In the genomic region with DNA sequence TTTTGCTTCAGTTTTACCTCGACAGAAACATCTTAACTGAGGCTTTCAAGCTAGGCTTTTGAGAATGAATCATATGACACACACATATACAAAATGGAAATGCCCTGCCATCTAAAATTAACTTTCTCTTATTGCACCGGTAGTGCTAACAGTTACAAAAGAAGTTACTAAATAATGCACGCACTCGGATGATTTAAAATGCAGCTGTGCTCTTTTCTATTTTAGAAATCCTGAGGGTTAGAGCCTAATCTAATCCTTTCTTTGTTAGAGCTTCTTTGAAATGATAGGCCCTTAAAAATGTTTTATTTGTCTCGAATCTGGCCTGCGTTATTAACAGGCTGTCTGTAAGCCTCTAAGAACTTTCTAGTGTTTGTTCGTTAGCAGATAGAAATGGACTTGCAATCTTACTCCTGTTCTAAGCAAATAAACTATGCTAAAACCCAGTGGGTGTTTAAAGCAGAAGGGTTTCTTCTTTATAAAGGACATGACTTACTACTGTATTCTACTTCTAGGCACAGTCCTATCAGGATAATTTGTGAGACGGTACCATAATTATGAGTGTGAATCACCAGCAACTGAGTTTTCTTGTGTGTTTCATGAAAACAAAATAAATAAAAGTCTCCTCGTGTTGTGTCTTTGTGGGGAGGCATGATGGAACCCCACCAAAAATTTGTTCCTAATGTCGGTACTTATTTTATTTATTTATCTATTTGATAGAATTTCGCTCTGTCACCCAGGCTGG, we compare ENCODE assay signal across 21 cellular contexts.
A peak's percentile ranks its signal among the peaks of the same experiment; 100 is the strongest.
DNase-seq lines count a peak whose midpoint lies in the region; ATAC-seq and TF ChIP-seq lines count a peak whose summit lies in the region.
"Had no signal": no experiment of that assay in that cellular context is flagged by ENCODE, and none has a peak within 500 bp of the region (broad histone marks: within the 10 kb centered on the region; RNA-seq: fewer than 3 reads in every experiment).

No MANE protein-coding gene starts in this region.

- H3K4me2 ChIP-seq in GM23248 (ENCODE audit: unreplicated experiment), result no peak overlapping the region
- H3K4me2 ChIP-seq in fibroblast of lung (ENCODE audit: extremely low read depth, insufficient read depth, low read length), result no peak overlapping the region
- H3K4me2 ChIP-seq: KMS-11 had no signal

- 67% methylated on average over 11 of the region's 11 CpGs for WGBS in GM23248 (ENCODE audit: low coverage in 1 of 2, low lambda C conversion rate in 2 of 2, missing lambda C conversion rate in 2 of 2), 2 experiments
- 32 to 47% (median 32%) methylated on average over 11 of the region's 11 CpGs for WGBS in psoas muscle, 3 donors

- H3F3A ChIP-seq in GM23248 (ENCODE audit: insufficient read depth), result peaks cover 10% of the 10 kb centered on the region

- H2AFZ ChIP-seq in GM23248 (0 out of 2 replicates have a peak overlapping the region, but pooled peaks have one; percentile 14), fibroblast of lung (ENCODE audit: low read length) (no peak overlapping the region)

- H3K27me3 ChIP-seq in GM23248 (replicated peaks; ENCODE audit: insufficient read depth) (no peaks in the 10 kb centered on the region), SJCRH30 (no peaks in the 10 kb centered on the region), fibroblast of lung (ENCODE audit: control insufficient read depth, insufficient read depth, low read length) (no peaks in the 10 kb centered on the region), psoas muscle (ENCODE audit: insufficient read depth in 3 of 3, low read length in 2 of 3) (no peaks in the 10 kb centered on the region)
- H3K27me3 ChIP-seq: vagina had no signal

- H3K27ac ChIP-seq in GM23248, result no peak overlapping the region
- no peak overlapping the region for H3K27ac ChIP-seq in SJCRH30
- H3K27ac ChIP-seq in fibroblast of lung (ENCODE audit: insufficient read depth, low read length), result peak overlapping the region; percentile 7
- peak overlapping the region; percentile 79 for H3K27ac ChIP-seq in psoas muscle
- H3K27ac ChIP-seq: KMS-11, lower lobe of right lung, RWPE1, vagina had no signal

- H3K79me2 ChIP-seq in GM23248 (ENCODE audit: insufficient read depth) (no peaks in the 10 kb centered on the region), fibroblast of lung (ENCODE audit: control insufficient read depth, insufficient read depth, low read length) (no peaks in the 10 kb centered on the region)

- intact Hi-C loops in psoas muscle (cut with DNase I), result no loop called here

- no peaks in the 10 kb centered on the region for H3K9me2 ChIP-seq in GM23248 (ENCODE audit: insufficient read depth)

- peak; percentile 68 to 91 (median 80) for ATAC-seq in psoas muscle
- ATAC-seq in GM21367 (IDR thresholded peaks at IDR 0.05; ENCODE audit: unreplicated experiment), result no peak
- ATAC-seq: GM12878; lower lobe of right lung; stimulated activated effector memory CD8-positive, alpha-beta T cell treated with anti-CD3 and anti-CD28 coated beads, Interleukin-12 subunit alpha, Interleukin-12 subunit beta, amount 100 ng/mL, for 72 hours had no signal

- DNase-seq in GM23248 (no peak), SJCRH30 (no peak), fibroblast of lung (ENCODE audit: low read depth in 2 of 2) (no peak), psoas muscle (no peak), dermis blood vessel endothelial cell (no peak), NCI-H1694 treated with DMSO at 0.1 percent for 48 hours (lab: John Stamatoyannopoulos, UW) (no peak)
- DNase-seq in stimulated activated CD4-positive, alpha-beta T cell treated with anti-CD3 and anti-CD28 coated beads, Interleukin-4, amount 100 ng/mL, for 4 hours, result no peak
- DNase-seq: activated CD4-positive, alpha-beta memory T cell treated with anti-CD3 and anti-CD28 coated beads for 36 hours; C1 segment of cervical spinal cord; effector CD8-positive, alpha-beta T cell; erythroblast; H9; lower lobe of right lung; NCI-H774; T1000 had no signal

- H3K9me3 ChIP-seq in GM23248 (ENCODE audit: low read depth), result no peaks in the 10 kb centered on the region
- H3K9me3 ChIP-seq in SJCRH30 (replicated peaks), result no peaks in the 10 kb centered on the region
- no peaks in the 10 kb centered on the region for H3K9me3 ChIP-seq in fibroblast of lung (ENCODE audit: control insufficient read depth, insufficient read depth, low read depth, low read length)
- H3K9me3 ChIP-seq in psoas muscle, result no peaks in the 10 kb centered on the region
- H3K9me3 ChIP-seq: lower lobe of right lung, vagina had no signal

- H4K20me1 ChIP-seq in GM23248 (ENCODE audit: insufficient read depth) (no peaks in the 10 kb centered on the region), fibroblast of lung (ENCODE audit: control insufficient read depth, extremely low read depth, insufficient read depth, low read length) (no peaks in the 10 kb centered on the region)

- TF ChIP-seq CTCF in fibroblast of lung (conservative IDR thresholded peaks at IDR 0.05 in 1 of 2, IDR thresholded peaks at IDR 0.05 in 1 of 2; ENCODE audit: low read depth in 1 of 2, low read length in 2 of 2) (no peak), psoas muscle (IDR thresholded peaks at IDR 0.05) (no peak)

- in situ Hi-C loops in GM23248 (cut with MboI), result no loop called here

- no peaks in the 10 kb centered on the region for H3K36me3 ChIP-seq in GM23248 (ENCODE audit: low read depth)
- no peaks in the 10 kb centered on the region for H3K36me3 ChIP-seq in SJCRH30
- H3K36me3 ChIP-seq in fibroblast of lung (ENCODE audit: control insufficient read depth, insufficient read depth, low read length), result no peaks in the 10 kb centered on the region
- no peaks in the 10 kb centered on the region for H3K36me3 ChIP-seq in psoas muscle (ENCODE audit: insufficient read depth in 1 of 2, low read depth in 1 of 2)
- H3K36me3 ChIP-seq: lower lobe of right lung, vagina had no signal

- H3K9ac ChIP-seq in GM23248, result no peak overlapping the region
- H3K9ac ChIP-seq in fibroblast of lung (ENCODE audit: insufficient read depth, low read length), result no peak overlapping the region
- H3K9ac ChIP-seq: KMS-11 had no signal

- H3K4me1 ChIP-seq in GM23248 (ENCODE audit: insufficient read depth) (peaks cover 14% of the 10 kb centered on the region), SJCRH30 (no peaks in the 10 kb centered on the region), fibroblast of lung (ENCODE audit: control insufficient read depth, extremely low read depth, insufficient read depth, low read length) (peaks cover 5% of the 10 kb centered on the region), psoas muscle (peaks cover 12% of the 10 kb centered on the region)
- H3K4me1 ChIP-seq: lower lobe of right lung, vagina had no signal

- H3K4me3 ChIP-seq in GM23248 (no peak overlapping the region), SJCRH30 (peak overlapping the region; percentile 12; the same call in 1 of the 2 replicates), fibroblast of lung (replicated peaks in 1 of 4; ENCODE audit: control extremely low read depth in 1 of 4, insufficient read depth in 1 of 4, low read depth in 3 of 4, low read length in 4 of 4) (no peak overlapping the region), psoas muscle (peak overlapping the region; percentile 41)
- H3K4me3 ChIP-seq: GM12878, lower lobe of right lung, vagina had no signal

Comparison
In these comparisons a context has a peak if more than half of its experiments do, and no peak if none do; other contexts are left out.
1. H3K27ac ChIP-seq: peak in fibroblast of lung (single experiment) and psoas muscle (single experiment); none in GM23248 (single experiment) and SJCRH30 (single experiment).
2. H3K4me3 ChIP-seq: peak in SJCRH30 (single experiment) and psoas muscle (single experiment); none in GM23248 (single experiment) and fibroblast of lung (0 of 4).